ENCODE assay signal across 6 cellular contexts in the genomic region with DNA sequence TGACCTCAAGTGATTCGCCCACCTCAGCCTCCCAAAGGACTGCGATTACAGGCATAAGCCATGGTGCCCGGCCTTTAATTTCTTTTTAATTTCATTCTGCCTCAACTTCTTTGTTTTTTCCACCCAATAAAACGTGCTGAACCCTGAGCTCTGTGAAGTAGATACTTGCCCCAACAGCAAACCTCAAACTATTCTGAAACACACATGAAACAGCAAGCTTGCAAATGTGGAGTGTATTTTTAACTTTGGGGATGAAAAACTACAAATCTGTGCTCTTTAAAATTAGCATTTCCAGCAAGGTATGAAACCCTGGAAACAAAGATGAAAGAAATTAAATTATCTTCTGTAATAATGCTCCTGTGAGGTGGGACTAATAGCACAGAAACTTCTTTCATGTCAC.
"Had no signal": no experiment of that assay in that cellular context is flagged by ENCODE, and none has a peak within 500 bp of the region (broad histone marks: within the 10 kb centered on the region; RNA-seq: fewer than 3 reads in every experiment).

No MANE protein-coding gene starts in this region.

- H3K4me3 ChIP-seq: K562 had no signal

- DNase-seq: IMR-90, KBM-7, KG1 had no signal

- ATAC-seq: HepG2, K562 had no signal

- H3K27ac ChIP-seq: HL-60 had no signal
